In genomic region chr5:96789794-96790193, GRCh38 we compare ENCODE assay signal across 31 cellular contexts. TPM values are rescaled to one million over a fixed set of nuclear protein-coding genes. Genes with fewer than 3 reads are reported as not detected.
DNase-seq lines count a peak whose midpoint lies in the region; ATAC-seq, FAIRE-seq and TF ChIP-seq lines count a peak whose summit lies in the region.
"Had no signal": no experiment of that assay in that cellular context is flagged by ENCODE, and none has a peak within 500 bp of the region (broad histone marks: within the 10 kb centered on the region; RNA-seq: fewer than 3 reads in every experiment).

No MANE protein-coding gene starts in this region.

- H3K27me3 ChIP-seq in CD8-positive, alpha-beta memory T cell (ENCODE audit: insufficient read depth, low read length, poor library complexity, severe bottlenecking): no peaks in the 10 kb centered on the region
- H3K27me3 ChIP-seq in K562 (ENCODE audit: control insufficient read depth in 2 of 2, insufficient read depth in 2 of 2, low read length in 2 of 2) (no peaks in the 10 kb centered on the region), neural cell (ENCODE audit: insufficient read depth, low read depth, low read length) (no peaks in the 10 kb centered on the region)
- H3K27me3 ChIP-seq: colonic mucosa, MG63, pancreas, SJSA1, stomach, tibial nerve had no signal

- H2AFZ ChIP-seq in K562 (ENCODE audit: low read depth, low read length): no peak overlapping the region
- no peak overlapping the region for H2AFZ ChIP-seq in neural cell (ENCODE audit: low read depth, low read length)

- intact Hi-C loops in K562 (cut with micrococcal nuclease): no loop called here

- H3K9me3 ChIP-seq in CD8-positive, alpha-beta memory T cell (ENCODE audit: low read length): no peaks in the 10 kb centered on the region
- no peaks in the 10 kb centered on the region for H3K9me3 ChIP-seq in K562 (replicated peaks; ENCODE audit: control insufficient read depth, insufficient read depth, low read depth, low read length)
- no peaks in the 10 kb centered on the region for H3K9me3 ChIP-seq in neural cell (ENCODE audit: low read length)
- H3K9me3 ChIP-seq: colonic mucosa, MG63, pancreas, SJSA1, stomach, tibial nerve had no signal

- H3K4me2 ChIP-seq in K562 (ENCODE audit: insufficient read depth, low read length) (no peak overlapping the region), neural cell (ENCODE audit: low read length) (peak overlapping the region; percentile 15)

- H3K9me1 ChIP-seq in K562 (ENCODE audit: control insufficient read depth, insufficient read depth, low read length): no peaks in the 10 kb centered on the region

- peaks cover 8% of the 10 kb centered on the region for H3F3A ChIP-seq in neural cell (ENCODE audit: insufficient read depth, low read length, poor library complexity, severe bottlenecking)

- no peak overlapping the region for H3K9ac ChIP-seq in K562 (ENCODE audit: insufficient read depth in 1 of 2, low read depth in 2 of 2, low read length in 2 of 2)
- peak overlapping the region; percentile 56 for H3K9ac ChIP-seq in neural cell (ENCODE audit: low read length)

- H3K79me2 ChIP-seq in K562 (ENCODE audit: control insufficient read depth, insufficient read depth, low read length): no peaks in the 10 kb centered on the region
- H3K79me2 ChIP-seq in neural cell (replicated peaks; ENCODE audit: insufficient read depth, low read length): no peaks in the 10 kb centered on the region

- no peak for DNase-seq in activated T-cell treated with anti-CD3 and anti-CD28 coated beads, Interleukin-2, amount 50 U/mL, for 24 hours
- DNase-seq in activated T-cell treated with anti-CD3 and anti-CD28 coated beads, Interleukin-2, amount 50 U/mL, for 4 hours: no peak
- no peak for DNase-seq in CD8-positive, alpha-beta memory T cell
- DNase-seq in K562 (ENCODE audit: extremely low read depth in 1 of 4, low spot score in 3 of 4) (no peak), SKM-1 treated with dmso at 0.1 percent for 144 hours (lab: John Stamatoyannopoulos, UW; ENCODE audit: unreplicated experiment) (no peak)
- DNase-seq: activated CD4-positive, alpha-beta T cell treated with anti-CD3 and anti-CD28 coated beads for 36 hours; amygdala; Calu3; colonic mucosa; effector CD8-positive, alpha-beta T cell; erythroblast; H7; kidney; MG63; NCI-H1417; NCI-H2081 treated with DMSO at 0.1 percent for 48 hours; NCI-H446; nephron progenitor cell; pancreas; retina; RPMI8226; stomach had no signal

- no peaks in the 10 kb centered on the region for H3K27me3 Mint-ChIP-seq in activated T-cell treated with anti-CD3 and anti-CD28 coated beads, Interleukin-2, amount 50 U/mL, for 24 hours
- no peaks in the 10 kb centered on the region for H3K27me3 Mint-ChIP-seq in activated T-cell treated with anti-CD3 and anti-CD28 coated beads, Interleukin-2, amount 50 U/mL, for 4 hours (ENCODE audit: low read depth)
- no peaks in the 10 kb centered on the region for H3K27me3 Mint-ChIP-seq in CD8-positive, alpha-beta memory T cell
- H3K27me3 Mint-ChIP-seq: activated CD4-positive, alpha-beta T cell treated with anti-CD3 and anti-CD28 coated beads for 36 hours had no signal

- CTCF ChIA-PET in CD8-positive, alpha-beta memory T cell (lab: Charles Lee): interaction anchor here (0.9 to 1.9 kb wide), 3 partner anchors 20 to 38 kb away, joined by 3 to 4 read pairs (median 4); no protein-coding TSS in a partner anchor
- CTCF ChIA-PET in K562 (lab: Yijun Ruan, JAX; ENCODE audit: low intra/inter-chr PET ratio): no interaction called here

- H3K36me3 ChIP-seq in CD8-positive, alpha-beta memory T cell (ENCODE audit: insufficient read depth, low read length): peaks cover 71% of the 10 kb centered on the region
- peaks cover 37% of the 10 kb centered on the region; the same call in 2 of the 3 replicates for H3K36me3 ChIP-seq in K562 (ENCODE audit: control insufficient read depth, insufficient read depth, low read length)
- H3K36me3 ChIP-seq in neural cell (ENCODE audit: insufficient read depth, low read length): peaks cover 2% of the 10 kb centered on the region

- H3K27ac Mint-ChIP-seq in activated T-cell treated with anti-CD3 and anti-CD28 coated beads, Interleukin-2, amount 50 U/mL, for 24 hours: peak overlapping the region; percentile 41
- peak overlapping the region in 6 of 8 donors; percentile 23 to 68 (median 48) for H3K27ac Mint-ChIP-seq in CD8-positive, alpha-beta memory T cell
- H3K27ac Mint-ChIP-seq: activated CD4-positive, alpha-beta T cell treated with anti-CD3 and anti-CD28 coated beads for 36 hours; nephron progenitor cell; T-helper 2 cell treated with Interferon-gamma antibody and Interleukin-4, amounts not matched to agents 5 μg/mL and 100 μg/mL, for 36 hours had no signal

- peaks cover 93% of the 10 kb centered on the region for H3K36me3 Mint-ChIP-seq in activated T-cell treated with anti-CD3 and anti-CD28 coated beads, Interleukin-2, amount 50 U/mL, for 24 hours (ENCODE audit: low read depth)
- H3K36me3 Mint-ChIP-seq in activated T-cell treated with anti-CD3 and anti-CD28 coated beads, Interleukin-2, amount 50 U/mL, for 4 hours (ENCODE audit: insufficient read depth): peaks cover 61% of the 10 kb centered on the region
- peaks cover 11 to 88% (median 40%) of the 10 kb centered on the region in 3 donors for H3K36me3 Mint-ChIP-seq in CD8-positive, alpha-beta memory T cell

- peaks cover 28% of the 10 kb centered on the region for H3K4me1 Mint-ChIP-seq in activated T-cell treated with anti-CD3 and anti-CD28 coated beads, Interleukin-2, amount 50 U/mL, for 24 hours (ENCODE audit: low read depth)
- H3K4me1 Mint-ChIP-seq in activated T-cell treated with anti-CD3 and anti-CD28 coated beads, Interleukin-2, amount 50 U/mL, for 4 hours (ENCODE audit: low read depth): peaks cover 17% of the 10 kb centered on the region
- H3K4me1 Mint-ChIP-seq in CD8-positive, alpha-beta memory T cell: peaks cover 19 to 31% (median 29%) of the 10 kb centered on the region in 3 donors

- TF ChIP-seq POLR2A in K562 (conservative IDR thresholded peaks at IDR 0.05): no peak

- no peak overlapping the region for H3K4me3 Mint-ChIP-seq in activated T-cell treated with anti-CD3 and anti-CD28 coated beads, Interleukin-2, amount 50 U/mL, for 24 hours
- H3K4me3 Mint-ChIP-seq in activated T-cell treated with anti-CD3 and anti-CD28 coated beads, Interleukin-2, amount 50 U/mL, for 4 hours: no peak overlapping the region
- H3K4me3 Mint-ChIP-seq in CD8-positive, alpha-beta memory T cell: no peak overlapping the region
- H3K4me3 Mint-ChIP-seq: activated CD4-positive, alpha-beta T cell treated with anti-CD3 and anti-CD28 coated beads for 36 hours; nephron progenitor cell; T-helper 2 cell treated with Interferon-gamma antibody and Interleukin-4, amounts not matched to agents 5 μg/mL and 100 μg/mL, for 36 hours had no signal

- H3K9me2 ChIP-seq in neural cell (ENCODE audit: insufficient read depth, low read length): no peaks in the 10 kb centered on the region

- BruUV-seq in K562 (replicated peaks; lab: Mats Ljungman, UMichigan): no TSS peak

- no peak overlapping the region for H3K4me3 ChIP-seq in CD8-positive, alpha-beta memory T cell (ENCODE audit: low read length)
- no peak overlapping the region for H3K4me3 ChIP-seq in K562
- H3K4me3 ChIP-seq in neural cell (ENCODE audit: low read length): no peak overlapping the region
- H3K4me3 ChIP-seq: colonic mucosa, MG63, pancreas, SJSA1, skin epidermis, stomach, tibial nerve had no signal

- no peak for TF ChIP-seq CTCF in K562 (IDR thresholded peaks at IDR 0.05 in 2 of 3, conservative IDR thresholded peaks at IDR 0.05 in 1 of 3; ENCODE audit: insufficient read depth in 2 of 3, low read depth in 1 of 3, low read length in 3 of 3)
- TF ChIP-seq CTCF in neural cell (IDR thresholded peaks at IDR 0.05; ENCODE audit: poor library complexity, severe bottlenecking): no peak

- FAIRE-seq in K562 (lab: Jason Lieb, UNC): peak; percentile 35
- FAIRE-seq: bronchial epithelial cell, GM19239, kidney, pancreas had no signal

- in situ Hi-C loops in K562 (cut with MboI): no loop called here

- POLR2A ChIA-PET in CD8-positive, alpha-beta memory T cell (lab: Charles Lee): no interaction called here
- POLR2A ChIA-PET in K562 (lab: Yijun Ruan, JAX): interaction anchor here (0.8 to 1.5 kb wide), 3 partner anchors 9 to 16 kb away, joined by 3 to 4 read pairs (median 3); no protein-coding TSS in a partner anchor

- ATAC-seq in activated T-cell treated with anti-CD3 and anti-CD28 coated beads, Interleukin-2, amount 50 U/mL, for 4 hours: no peak
- ATAC-seq in K562: no peak
- ATAC-seq in HG02885 (IDR thresholded peaks at IDR 0.05; ENCODE audit: poor library complexity, unreplicated experiment): no peak
- ATAC-seq in HG03378 (IDR thresholded peaks at IDR 0.05; ENCODE audit: unreplicated experiment): no peak
- ATAC-seq: activated CD4-positive, alpha-beta T cell treated with anti-CD3 and anti-CD28 coated beads for 36 hours; pancreas had no signal

- peaks cover 8% of the 10 kb centered on the region for H3K4me1 ChIP-seq in CD8-positive, alpha-beta memory T cell (ENCODE audit: insufficient read depth, low read length)
- no peaks in the 10 kb centered on the region for H3K4me1 ChIP-seq in K562 (replicated peaks in 1 of 2; ENCODE audit: control insufficient read depth in 2 of 2, insufficient read depth in 2 of 2, low read length in 2 of 2)
- H3K4me1 ChIP-seq: colonic mucosa, pancreas had no signal

- no peak for TF ChIP-seq RAD21 in K562 (CRISPR knock-in tag; conservative IDR thresholded peaks at IDR 0.05 in 1 of 2, IDR thresholded peaks at IDR 0.05 in 1 of 2)
- TF ChIP-seq RAD21 in neural cell (conservative IDR thresholded peaks at IDR 0.05): no peak

- TF ChIP-seq EP300 in K562 (IDR thresholded peaks at IDR 0.05; ENCODE audit: low read length): no peak
- peak; percentile 99 for TF ChIP-seq EP300 in neural cell (conservative IDR thresholded peaks at IDR 0.05; ENCODE audit: poor library complexity, severe bottlenecking)

- H4K20me1 ChIP-seq in K562 (replicated peaks; ENCODE audit: control insufficient read depth, insufficient read depth, low read length) (no peaks in the 10 kb centered on the region), neural cell (ENCODE audit: insufficient read depth) (no peaks in the 10 kb centered on the region)

- no peak overlapping the region for H3K27ac ChIP-seq in CD8-positive, alpha-beta memory T cell (ENCODE audit: low read depth, low read length)
- no peak overlapping the region for H3K27ac ChIP-seq in K562 (ENCODE audit: extremely low read depth, low read depth, low read length)
- H3K27ac ChIP-seq in neural cell (ENCODE audit: low read length): peak overlapping the region; percentile 88
- H3K27ac ChIP-seq: colonic mucosa, pancreas, SJSA1, skin epidermis, stomach, tibial nerve had no signal

- no peaks in the 10 kb centered on the region for H3K9me3 Mint-ChIP-seq in activated T-cell treated with anti-CD3 and anti-CD28 coated beads, Interleukin-2, amount 50 U/mL, for 24 hours
- H3K9me3 Mint-ChIP-seq in activated T-cell treated with anti-CD3 and anti-CD28 coated beads, Interleukin-2, amount 50 U/mL, for 4 hours: no peaks in the 10 kb centered on the region
- no peaks in the 10 kb centered on the region for H3K9me3 Mint-ChIP-seq in CD8-positive, alpha-beta memory T cell
- H3K9me3 Mint-ChIP-seq: nephron progenitor cell; T-helper 2 cell treated with Interferon-gamma antibody and Interleukin-4, amounts not matched to agents 5 μg/mL and 100 μg/mL, for 36 hours had no signal

RNA-seq across cellular contexts. Expression of gene ERAP1, which starts 18.0 kb away (rescaled TPM):
- 10 to 100 TPM; 61.9 to 79.2 (median 75.1) TPM for total RNA-seq in activated T-cell treated with anti-CD3 and anti-CD28 coated beads, Interleukin-2, amount 50 U/mL, for 4 hours
- total RNA-seq in CD8-positive, alpha-beta memory T cell: 100 to 1,000 TPM in 1 of 2 experiments, 10 to 100 TPM in 1; 95.2 to 108 TPM
- polyA plus RNA-seq in CD8-positive, alpha-beta memory T cell: 63.2 TPM
- 74.2 and 101 TPM in 2 replicates for total RNA-seq in K562 (2011; cell fraction: chromatin; rRNA removed; ENCODE audit: low replicate concordance)
- 27.7 and 31.6 TPM in 2 replicates for total RNA-seq in K562 (2011; cell fraction: nucleolus; rRNA removed)
- 39.5 and 42.7 TPM in 2 replicates for total RNA-seq in K562 (2011; cell fraction: nucleoplasm; rRNA removed)
- total RNA-seq in K562 (2014; rRNA removed) (11.0 and 15.0 TPM in 2 replicates), K562 (2014; rRNA removed; fragmentation: Illumina TruSeq; extraction: Trizol) (18.6 and 19.6 TPM in 2 replicates), K562 (2015; rRNA removed; fragmentation: Illumina TruSeq; extraction: Trizol) (21.0 and 22.0 TPM in 2 replicates), K562 (2021) (23.1 and 26.8 TPM in 2 replicates)
- polyA plus RNA-seq in K562 (2011; rRNA removed) (23.3 and 25.5 TPM in 2 replicates), K562 (2014; fragmentation: Illumina TruSeq; extraction: Trizol) (23.4 and 31.5 TPM in 2 replicates), K562 (2014; fragmentation: Nextera tagmentation; extraction: Ambion mirVana) (1 to 10 TPM; 2.1 to 3.8 TPM), K562 (2014; rRNA removed) (11.9 TPM in 2 replicates), neural cell (15.3 and 17.9 TPM in 2 replicates)
- polyA plus RNA-seq in K562 (2011; cell fraction: cytosol; rRNA removed): 20.6 and 22.2 TPM in 2 replicates
- 46.5 and 56.3 TPM in 2 replicates for polyA plus RNA-seq in K562 (2011; cell fraction: nucleus; rRNA removed)
- polyA plus RNA-seq in K562 (2012): 22.9 and 49.5 TPM in 2 replicates
- polyA minus RNA-seq in K562 (2011; rRNA and poly(A)+ RNA removed): 88.3 and 107 TPM in 2 replicates
- 11.5 and 15.3 TPM in 2 replicates for polyA minus RNA-seq in K562 (2011; cell fraction: cytosol; rRNA and poly(A)+ RNA removed)
- polyA minus RNA-seq in K562 (2011; cell fraction: nucleus; rRNA and poly(A)+ RNA removed): 17.6 and 30.3 TPM in 2 replicates
- 23.1 and 24.0 TPM in 2 replicates for polyA minus RNA-seq in neural cell
